In the genomic region with DNA sequence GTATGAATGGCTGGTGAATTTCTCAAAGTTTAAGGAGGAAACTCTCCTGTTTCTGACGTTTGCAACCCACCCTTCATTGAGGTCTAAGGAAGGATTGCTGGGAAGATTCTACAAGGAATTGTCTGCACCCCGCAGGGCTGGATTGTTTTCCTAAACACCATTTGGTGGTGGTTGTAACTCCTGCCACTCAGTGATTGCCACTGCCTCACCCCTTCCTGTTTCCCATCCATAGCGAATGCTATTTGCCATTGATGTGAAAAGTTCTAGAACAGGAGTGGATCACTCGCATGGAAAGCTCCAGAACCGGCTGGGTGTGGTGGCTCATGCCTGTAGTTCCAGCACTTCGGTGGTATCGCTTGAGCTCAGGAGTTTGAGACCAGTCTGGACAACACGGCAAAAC, we compare ENCODE assay signal across 1 cellular context.
TF ChIP-seq lines count a peak whose summit lies in the region.

No MANE protein-coding gene starts in this region.

TF ChIP-seq in IMR-90, 13 proteins besides CTCF, POLR2A, EP300 and RAD21:
- TF ChIP-seq MAZ (IDR thresholded peaks at IDR 0.05; ENCODE audit: borderline replicate concordance, low read depth, low read length) (no peak), BHLHE40 (IDR thresholded peaks at IDR 0.05; ENCODE audit: low read depth, low read length) (no peak), RCOR1 (IDR thresholded peaks at IDR 0.05; ENCODE audit: insufficient replicate concordance, low read length) (no peak), RFX5 (IDR thresholded peaks at IDR 0.05; ENCODE audit: low read depth, low read length) (no peak), CHD1 (IDR thresholded peaks at IDR 0.05; ENCODE audit: low read depth, low read length) (no peak), MAFK (IDR thresholded peaks at IDR 0.05; ENCODE audit: low read depth, low read length) (no peak), CEBPB (IDR thresholded peaks at IDR 0.05; ENCODE audit: low read depth, low read length) (no peak), FOS (IDR thresholded peaks at IDR 0.05; ENCODE audit: low read depth, low read length) (no peak), MXI1 (IDR thresholded peaks at IDR 0.05; ENCODE audit: borderline replicate concordance, low read depth, low read length) (no peak), SMC3 (IDR thresholded peaks at IDR 0.05; ENCODE audit: low read depth, low read length) (no peak), NFE2L2 (IDR thresholded peaks at IDR 0.05; ENCODE audit: low read depth, low read length) (no peak)
- TF ChIP-seq, protein P1, sequence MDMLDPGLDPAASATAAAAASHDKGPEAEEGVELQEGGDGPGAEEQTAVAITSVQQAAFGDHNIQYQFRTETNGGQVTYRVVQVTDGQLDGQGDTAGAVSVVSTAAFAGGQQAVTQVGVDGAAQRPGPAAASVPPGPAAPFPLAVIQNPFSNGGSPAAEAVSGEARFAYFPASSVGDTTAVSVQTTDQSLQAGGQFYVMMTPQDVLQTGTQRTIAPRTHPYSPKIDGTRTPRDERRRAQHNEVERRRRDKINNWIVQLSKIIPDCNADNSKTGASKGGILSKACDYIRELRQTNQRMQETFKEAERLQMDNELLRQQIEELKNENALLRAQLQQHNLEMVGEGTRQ (IDR thresholded peaks at IDR 0.05; ENCODE audit: low read depth, low read length) = no peak
- TF ChIP-seq, protein P2, sequence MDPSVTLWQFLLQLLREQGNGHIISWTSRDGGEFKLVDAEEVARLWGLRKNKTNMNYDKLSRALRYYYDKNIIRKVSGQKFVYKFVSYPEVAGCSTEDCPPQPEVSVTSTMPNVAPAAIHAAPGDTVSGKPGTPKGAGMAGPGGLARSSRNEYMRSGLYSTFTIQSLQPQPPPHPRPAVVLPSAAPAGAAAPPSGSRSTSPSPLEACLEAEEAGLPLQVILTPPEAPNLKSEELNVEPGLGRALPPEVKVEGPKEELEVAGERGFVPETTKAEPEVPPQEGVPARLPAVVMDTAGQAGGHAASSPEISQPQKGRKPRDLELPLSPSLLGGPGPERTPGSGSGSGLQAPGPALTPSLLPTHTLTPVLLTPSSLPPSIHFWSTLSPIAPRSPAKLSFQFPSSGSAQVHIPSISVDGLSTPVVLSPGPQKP (IDR thresholded peaks at IDR 0.05; ENCODE audit: borderline replicate concordance, low read depth, low read length) = no peak
